Comparison of ENCODE assay signal across 2 cellular contexts in the genomic region with DNA sequence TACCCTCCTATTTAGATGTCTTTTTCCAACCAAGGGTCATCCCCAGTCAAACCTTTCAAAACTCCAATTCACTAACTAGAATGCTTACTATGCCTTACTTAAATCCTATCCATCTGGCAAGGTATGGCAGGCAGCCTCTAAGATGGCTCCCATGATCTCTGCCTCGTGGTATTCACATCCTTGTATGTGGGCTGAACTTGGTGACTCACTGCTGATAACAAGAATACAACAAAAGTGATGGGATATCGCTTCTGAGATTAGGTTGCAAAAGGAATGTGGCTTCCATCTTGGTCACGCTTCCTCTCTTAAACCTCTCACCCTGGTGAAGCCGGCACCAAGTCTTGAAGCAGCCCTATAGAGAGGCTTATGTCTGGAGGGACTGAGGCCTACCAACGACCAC.
TF ChIP-seq lines count a peak whose summit lies in the region.

No MANE protein-coding gene starts in this region.

TF ChIP-seq in HEK293, 187 proteins besides CTCF, POLR2A, EP300 and RAD21:
- TF ChIP-seq ZFHX2 (tag by site-specific recombination; conservative IDR thresholded peaks at IDR 0.05): peak; percentile 39; the same call in 1 of the 2 replicates
- peak; percentile 44; the same call in 1 of the 2 replicates for TF ChIP-seq ZNF335 (tag by site-specific recombination; conservative IDR thresholded peaks at IDR 0.05)
- TF ChIP-seq ZSCAN16 (tag by site-specific recombination; IDR thresholded peaks at IDR 0.05): no peak
- no peak for TF ChIP-seq ZNF837 (tag by site-specific recombination; IDR thresholded peaks at IDR 0.05)
- TF ChIP-seq YY2 (tag by site-specific recombination; IDR thresholded peaks at IDR 0.05): peak; percentile 47; the same call in 1 of the 2 replicates
- TF ChIP-seq ZNF529 (tag by site-specific recombination; IDR thresholded peaks at IDR 0.05; ENCODE audit: insufficient replicate concordance): no peak

TF ChIP-seq in HepG2, 621 proteins besides CTCF, POLR2A, EP300 and RAD21:
- TF ChIP-seq AHR (CRISPR knock-in tag; IDR thresholded peaks at IDR 0.05) (no peak), ZBTB8A (CRISPR knock-in tag; IDR thresholded peaks at IDR 0.05; ENCODE audit: borderline replicate concordance, low read depth) (no peak), XRCC5 (optimal IDR thresholded peaks at IDR 0.05; ENCODE audit: low read length) (no peak), ZNF501 (CRISPR knock-in tag; IDR thresholded peaks at IDR 0.05) (no peak), ARNTL (CRISPR knock-in tag; IDR thresholded peaks at IDR 0.05) (no peak), MED8 (CRISPR knock-in tag; IDR thresholded peaks at IDR 0.05; ENCODE audit: insufficient replicate concordance) (no peak), ZNF644 (CRISPR knock-in tag; IDR thresholded peaks at IDR 0.05; ENCODE audit: low read depth) (0 out of 2 replicates have a peak, but pooled peaks have one; percentile 20), FOSL2 (CRISPR knock-in tag; IDR thresholded peaks at IDR 0.05) (peak; percentile 58)
- TF ChIP-seq, protein P1, sequence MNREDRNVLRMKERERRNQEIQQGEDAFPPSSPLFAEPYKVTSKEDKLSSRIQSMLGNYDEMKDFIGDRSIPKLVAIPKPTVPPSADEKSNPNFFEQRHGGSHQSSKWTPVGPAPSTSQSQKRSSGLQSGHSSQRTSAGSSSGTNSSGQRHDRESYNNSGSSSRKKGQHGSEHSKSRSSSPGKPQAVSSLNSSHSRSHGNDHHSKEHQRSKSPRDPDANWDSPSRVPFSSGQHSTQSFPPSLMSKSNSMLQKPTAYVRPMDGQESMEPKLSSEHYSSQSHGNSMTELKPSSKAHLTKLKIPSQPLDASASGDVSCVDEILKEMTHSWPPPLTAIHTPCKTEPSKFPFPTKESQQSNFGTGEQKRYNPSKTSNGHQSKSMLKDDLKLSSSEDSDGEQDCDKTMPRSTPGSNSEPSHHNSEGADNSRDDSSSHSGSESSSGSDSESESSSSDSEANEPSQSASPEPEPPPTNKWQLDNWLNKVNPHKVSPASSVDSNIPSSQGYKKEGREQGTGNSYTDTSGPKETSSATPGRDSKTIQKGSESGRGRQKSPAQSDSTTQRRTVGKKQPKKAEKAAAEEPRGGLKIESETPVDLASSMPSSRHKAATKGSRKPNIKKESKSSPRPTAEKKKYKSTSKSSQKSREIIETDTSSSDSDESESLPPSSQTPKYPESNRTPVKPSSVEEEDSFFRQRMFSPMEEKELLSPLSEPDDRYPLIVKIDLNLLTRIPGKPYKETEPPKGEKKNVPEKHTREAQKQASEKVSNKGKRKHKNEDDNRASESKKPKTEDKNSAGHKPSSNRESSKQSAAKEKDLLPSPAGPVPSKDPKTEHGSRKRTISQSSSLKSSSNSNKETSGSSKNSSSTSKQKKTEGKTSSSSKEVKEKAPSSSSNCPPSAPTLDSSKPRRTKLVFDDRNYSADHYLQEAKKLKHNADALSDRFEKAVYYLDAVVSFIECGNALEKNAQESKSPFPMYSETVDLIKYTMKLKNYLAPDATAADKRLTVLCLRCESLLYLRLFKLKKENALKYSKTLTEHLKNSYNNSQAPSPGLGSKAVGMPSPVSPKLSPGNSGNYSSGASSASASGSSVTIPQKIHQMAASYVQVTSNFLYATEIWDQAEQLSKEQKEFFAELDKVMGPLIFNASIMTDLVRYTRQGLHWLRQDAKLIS (CRISPR knock-in tag; IDR thresholded peaks at IDR 0.05): no peak
- TF ChIP-seq, protein P2, sequence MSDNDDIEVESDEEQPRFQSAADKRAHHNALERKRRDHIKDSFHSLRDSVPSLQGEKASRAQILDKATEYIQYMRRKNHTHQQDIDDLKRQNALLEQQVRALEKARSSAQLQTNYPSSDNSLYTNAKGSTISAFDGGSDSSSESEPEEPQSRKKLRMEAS (IDR thresholded peaks at IDR 0.05): no peak
